ENCODE assay signal across 16 cellular contexts in genomic region chr2:226738821-226739507, GRCh38.
DNase-seq lines count a peak whose midpoint lies in the region; TF ChIP-seq lines count a peak whose summit lies in the region.
"Had no signal": no experiment of that assay in that cellular context is flagged by ENCODE, and none has a peak within 500 bp of the region (broad histone marks: within the 10 kb centered on the region; RNA-seq: fewer than 3 reads in every experiment).

No MANE protein-coding gene starts in this region.

- H3K4me1 ChIP-seq in H9 (ENCODE audit: insufficient read depth, low read length) (peaks cover 8% of the 10 kb centered on the region), hepatocyte (ENCODE audit: insufficient read depth) (peaks cover 47% of the 10 kb centered on the region)
- H3K4me1 ChIP-seq: parathyroid adenoma had no signal

- H2AK5ac ChIP-seq in H9 (ENCODE audit: insufficient read length, low read length): no peak overlapping the region

- WGBS in H9 (ENCODE audit: extremely low coverage, insufficient read length, low lambda C conversion rate): no CpG with 5 or more reads among the region's 6 CpGs
- WGBS in hepatocyte (ENCODE audit: low lambda C conversion rate, missing lambda C conversion rate): 46% methylated on average over 6 of the region's 6 CpGs

- H3K14ac ChIP-seq in H9 (ENCODE audit: insufficient read depth, low read length): no peak overlapping the region

- no peak overlapping the region for H3T11ph ChIP-seq in H9 (ENCODE audit: low read length)

- peaks cover 5% of the 10 kb centered on the region for H3K79me1 ChIP-seq in H9 (ENCODE audit: insufficient read depth, low read depth, low read length, poor library complexity, severe bottlenecking)

- no peaks in the 10 kb centered on the region for H3K9me2 ChIP-seq in hepatocyte (replicated peaks; ENCODE audit: insufficient read depth)

- no peak overlapping the region for H3K56ac ChIP-seq in H9 (ENCODE audit: insufficient read length, low read depth, low read length)

- H4K91ac ChIP-seq in H9 (ENCODE audit: insufficient read length, low read depth, low read length): no peak overlapping the region

- no peaks in the 10 kb centered on the region for H3K9me3 ChIP-seq in H9 (ENCODE audit: control insufficient read depth, low read depth, low read length)
- no peaks in the 10 kb centered on the region for H3K9me3 ChIP-seq in hepatocyte (ENCODE audit: low read depth)

- H3K23ac ChIP-seq in H9 (ENCODE audit: insufficient read length, low read depth, low read length): no peak overlapping the region

- no peaks in the 10 kb centered on the region for H3K27me3 Mint-ChIP-seq in H9 (ENCODE audit: low read depth)
- H3K27me3 Mint-ChIP-seq in activated T-helper 1 cell treated with anti-CD3 and anti-CD28 coated beads, Interleukin-12 subunit alpha, Interleukin-12 subunit beta, Interleukin-2, Interleukin-4 antibody, amounts not matched to agents 30 ng/mL and 10 ng/mL and 1 ng/mL, durations not matched to agents 14 hours and 24 hours and 36 hours (ENCODE audit: insufficient read depth): no peaks in the 10 kb centered on the region
- H3K27me3 Mint-ChIP-seq: activated naive CD8-positive, alpha-beta T cell; memory B cell had no signal

- no peak overlapping the region for H3K4me3 Mint-ChIP-seq in H9
- no peak overlapping the region for H3K4me3 Mint-ChIP-seq in activated T-helper 1 cell treated with anti-CD3 and anti-CD28 coated beads, Interleukin-12 subunit alpha, Interleukin-12 subunit beta, Interleukin-2, Interleukin-4 antibody, amounts not matched to agents 30 ng/mL and 10 ng/mL and 1 ng/mL, durations not matched to agents 14 hours and 24 hours and 36 hours
- H3K4me3 Mint-ChIP-seq: activated naive CD8-positive, alpha-beta T cell; memory B cell had no signal

- H3K23me2 ChIP-seq in H9 (ENCODE audit: insufficient read length, low read depth, low read length, poor library complexity, severe bottlenecking): no peaks in the 10 kb centered on the region

- no peak overlapping the region for H2BK120ac ChIP-seq in H9 (ENCODE audit: low read depth, low read length, poor library complexity, severe bottlenecking)

- H3K4me1 Mint-ChIP-seq in H9: peaks cover 16 to 23% of the 10 kb centered on the region in 2 experiments
- H3K4me1 Mint-ChIP-seq in activated T-helper 1 cell treated with anti-CD3 and anti-CD28 coated beads, Interleukin-12 subunit alpha, Interleukin-12 subunit beta, Interleukin-2, Interleukin-4 antibody, amounts not matched to agents 30 ng/mL and 10 ng/mL and 1 ng/mL, durations not matched to agents 14 hours and 24 hours and 36 hours (ENCODE audit: low read depth): peaks cover 11% of the 10 kb centered on the region
- H3K4me1 Mint-ChIP-seq: memory B cell had no signal

- no peak overlapping the region for H2BK5ac ChIP-seq in H9 (ENCODE audit: insufficient read length, low read length)

- H3K36me3 ChIP-seq in hepatocyte (replicated peaks; ENCODE audit: insufficient read depth, low read depth): no peaks in the 10 kb centered on the region

- DNase-seq in H9 (no peak), amniotic epithelial cell (ENCODE audit: low read depth) (peak; percentile 65), hepatocyte (ENCODE audit: low spot score) (no peak), retina (peak; percentile 47), OCI-M1 (lab: John Stamatoyannopoulos, UW) (no peak), DMS79 (lab: John Stamatoyannopoulos, UW) (no peak)
- no peak for DNase-seq in activated naive CD4-positive, alpha-beta T cell treated with anti-CD3 and anti-CD28 coated beads, Interleukin-2, amount 50 U/mL, for 16 hours
- DNase-seq in activated T-helper 1 cell treated with anti-CD3 and anti-CD28 coated beads, Interleukin-12 subunit alpha, Interleukin-12 subunit beta, Interleukin-2, Interleukin-4 antibody, amounts not matched to agents 30 ng/mL and 10 ng/mL and 1 ng/mL, durations not matched to agents 14 hours and 24 hours and 36 hours (ENCODE audit: low spot score): no peak
- DNase-seq: activated CD4-positive, CD25-positive, alpha-beta regulatory T cell; GOT3; MV-4-11; stimulated activated naive CD4-positive, alpha-beta T cell had no signal

- no peak overlapping the region for H3K4ac ChIP-seq in H9 (ENCODE audit: low read depth, low read length)

- H4K20me1 ChIP-seq in H9 (ENCODE audit: control insufficient read depth, insufficient read depth, insufficient read length) (no peaks in the 10 kb centered on the region), hepatocyte (ENCODE audit: insufficient read depth, poor library complexity, severe bottlenecking) (no peaks in the 10 kb centered on the region)

- no peak overlapping the region for H2AFZ ChIP-seq in H9 (ENCODE audit: low read length)
- H2AFZ ChIP-seq in hepatocyte: no peak overlapping the region
- H2AFZ ChIP-seq: parathyroid adenoma had no signal

- intact Hi-C loops in activated T-helper 1 cell treated with anti-CD3 and anti-CD28 coated beads, Interleukin-12 subunit alpha, Interleukin-12 subunit beta, Interleukin-2, Interleukin-4 antibody, amounts not matched to agents 30 ng/mL and 10 ng/mL and 1 ng/mL, durations not matched to agents 14 hours and 24 hours and 36 hours (cut with micrococcal nuclease): no loop called here

- H3K9me3 Mint-ChIP-seq in H9: no peaks in the 10 kb centered on the region
- no peaks in the 10 kb centered on the region for H3K9me3 Mint-ChIP-seq in activated T-helper 1 cell treated with anti-CD3 and anti-CD28 coated beads, Interleukin-12 subunit alpha, Interleukin-12 subunit beta, Interleukin-2, Interleukin-4 antibody, amounts not matched to agents 30 ng/mL and 10 ng/mL and 1 ng/mL, durations not matched to agents 14 hours and 24 hours and 36 hours
- H3K9me3 Mint-ChIP-seq: memory B cell had no signal

- no peak overlapping the region for H3K9ac ChIP-seq in H9 (ENCODE audit: extremely low read depth, insufficient read length, low read length)
- H3K9ac ChIP-seq: parathyroid adenoma had no signal

- H4K8ac ChIP-seq in H9 (replicated peaks; ENCODE audit: insufficient read length, low read depth, low read length): no peak overlapping the region

- H3K4me3 ChIP-seq in hepatocyte: no peak overlapping the region

- no peak overlapping the region for H2BK15ac ChIP-seq in H9 (ENCODE audit: low read depth, low read length)

- no peak overlapping the region for H3K27ac Mint-ChIP-seq in H9
- H3K27ac Mint-ChIP-seq in activated T-helper 1 cell treated with anti-CD3 and anti-CD28 coated beads, Interleukin-12 subunit alpha, Interleukin-12 subunit beta, Interleukin-2, Interleukin-4 antibody, amounts not matched to agents 30 ng/mL and 10 ng/mL and 1 ng/mL, durations not matched to agents 14 hours and 24 hours and 36 hours: no peak overlapping the region
- H3K27ac Mint-ChIP-seq: activated naive CD8-positive, alpha-beta T cell; memory B cell had no signal

- H2BK12ac ChIP-seq in H9 (ENCODE audit: insufficient read length, low read depth, low read length): no peak overlapping the region

- peaks cover 0 to 9% (median 5%) of the 10 kb centered on the region in 3 experiments; a peak in 6 of 7 replicates for H3K36me3 Mint-ChIP-seq in H9 (ENCODE audit: insufficient read depth in 1 of 3, low read depth in 3 of 3)
- H3K36me3 Mint-ChIP-seq in activated T-helper 1 cell treated with anti-CD3 and anti-CD28 coated beads, Interleukin-12 subunit alpha, Interleukin-12 subunit beta, Interleukin-2, Interleukin-4 antibody, amounts not matched to agents 30 ng/mL and 10 ng/mL and 1 ng/mL, durations not matched to agents 14 hours and 24 hours and 36 hours (ENCODE audit: low read depth): peaks cover 5% of the 10 kb centered on the region
- H3K36me3 Mint-ChIP-seq: memory B cell had no signal

- H3K27me3 ChIP-seq in H9 (ENCODE audit: insufficient read depth, low read length) (no peaks in the 10 kb centered on the region), hepatocyte (no peaks in the 10 kb centered on the region)

- H3K79me2 ChIP-seq in H9 (ENCODE audit: insufficient read depth, low read length): no peaks in the 10 kb centered on the region
- H3K79me2 ChIP-seq in hepatocyte: peaks cover 62% of the 10 kb centered on the region
- H3K79me2 ChIP-seq: parathyroid adenoma had no signal

- H3K4me2 ChIP-seq in H9 (ENCODE audit: insufficient read depth, insufficient read length, low read length): no peak overlapping the region
- H3K4me2 ChIP-seq in hepatocyte: peak overlapping the region; percentile 35

- no peak overlapping the region for H4K5ac ChIP-seq in H9 (ENCODE audit: insufficient read length, low read depth, low read length)

- TF ChIP-seq CTCF in H9 (conservative IDR thresholded peaks at IDR 0.05): no peak
- no peak for TF ChIP-seq CTCF in hepatocyte (IDR thresholded peaks at IDR 0.05; ENCODE audit: poor library complexity)

- no peak overlapping the region for H2BK20ac ChIP-seq in H9 (ENCODE audit: low read depth, low read length, poor library complexity, severe bottlenecking)

- H3K27ac ChIP-seq in H9 (ENCODE audit: insufficient read length, low read depth, low read length) (peak overlapping the region; percentile 43), hepatocyte (peak overlapping the region; percentile 81)
- H3K27ac ChIP-seq: epithelial cell of prostate, parathyroid adenoma had no signal

- no peak overlapping the region for H3K18ac ChIP-seq in H9 (ENCODE audit: insufficient read length, low read depth, low read length)

Comparison
In these comparisons a context has a peak if more than half of its experiments do, and no peak if none do; other contexts are left out.
1. DNase-seq: peak in amniotic epithelial cell (single experiment) and retina (single experiment); none in H9 (single experiment), hepatocyte (single experiment), OCI-M1 (single experiment), activated naive CD4-positive, alpha-beta T cell treated with anti-CD3 and anti-CD28 coated beads, Interleukin-2, amount 50 U/mL, for 16 hours (single experiment), activated T-helper 1 cell treated with anti-CD3 and anti-CD28 coated beads, Interleukin-12 subunit alpha, Interleukin-12 subunit beta, Interleukin-2, Interleukin-4 antibody, amounts not matched to agents 30 ng/mL and 10 ng/mL and 1 ng/mL, durations not matched to agents 14 hours and 24 hours and 36 hours (single experiment) and DMS79 (single experiment).